13 cellular contexts compared by ENCODE assay signal in genomic region chr10:76033457-76034196, GRCh38.
A peak's percentile ranks its signal among the peaks of the same experiment; 100 is the strongest.
DNase-seq lines count a peak whose midpoint lies in the region; ATAC-seq and TF ChIP-seq lines count a peak whose summit lies in the region.
"Had no signal": no experiment of that assay in that cellular context is flagged by ENCODE, and none has a peak within 500 bp of the region (broad histone marks: within the 10 kb centered on the region; RNA-seq: fewer than 3 reads in every experiment).

No MANE protein-coding gene starts in this region.

- H3K9ac ChIP-seq in adipocyte (ENCODE audit: low read length): peak overlapping the region; percentile 68
- H3K9ac ChIP-seq: BLaER1 had no signal

- H3K27me3 ChIP-seq in adipocyte (replicated peaks; ENCODE audit: control insufficient read depth, insufficient read depth, low read length) (no peaks in the 10 kb centered on the region), upper lobe of right lung (no peaks in the 10 kb centered on the region)
- H3K27me3 ChIP-seq: BLaER1, heart right ventricle had no signal

- peak overlapping the region; percentile 12 for H3K4me3 ChIP-seq in adipocyte (ENCODE audit: low read length)
- H3K4me3 ChIP-seq in upper lobe of right lung: no peak overlapping the region
- H3K4me3 ChIP-seq: BLaER1, heart right ventricle had no signal

- H3K9me3 ChIP-seq in adipocyte (ENCODE audit: control insufficient read depth, low read length) (peaks cover 4% of the 10 kb centered on the region), upper lobe of right lung (no peaks in the 10 kb centered on the region)

- intact Hi-C loops in upper lobe of right lung (cut with DNase I): no loop called here
- intact Hi-C loops in posterior cingulate gyrus (cut with DNase I): loop anchor here (10.0 kb wide), 1 partner anchor 319 kb away; no protein-coding TSS in a partner anchor

- ATAC-seq in upper lobe of right lung (peak; percentile 65), HG03565 (IDR thresholded peaks at IDR 0.05; ENCODE audit: unreplicated experiment) (no peak)

- DNase-seq in SKM-1 treated with dmso at 0.1 percent for 144 hours (lab: John Stamatoyannopoulos, UW; ENCODE audit: unreplicated experiment): peak; percentile 3
- DNase-seq in SKM-1 (lab: John Stamatoyannopoulos, UW; ENCODE audit: unreplicated experiment): no peak
- DNase-seq in adipocyte (ENCODE audit: low read depth): no peak
- DNase-seq in kidney glomerular epithelial cell (lab: John Stamatoyannopoulos, UW): peak; percentile 79
- DNase-seq in upper lobe of right lung: no peak
- no peak for DNase-seq in posterior cingulate gyrus
- DNase-seq in NCI-H146 (lab: John Stamatoyannopoulos, UW): no peak
- DNase-seq: activated naive CD4-positive, alpha-beta T cell treated with anti-CD3 and anti-CD28 coated beads for 36 hours; heart right ventricle; NCI-H1436 treated with DMSO at 0.1 percent for 48 hours; T-helper 9 cell had no signal

- peaks cover 40% of the 10 kb centered on the region for H3K4me1 ChIP-seq in adipocyte (ENCODE audit: control insufficient read depth, insufficient read depth, low read length)
- peaks cover 22% of the 10 kb centered on the region for H3K4me1 ChIP-seq in upper lobe of right lung
- H3K4me1 ChIP-seq: BLaER1 had no signal

- H3K36me3 ChIP-seq in adipocyte (ENCODE audit: control insufficient read depth, insufficient read depth, low read length, severe bottlenecking) (no peaks in the 10 kb centered on the region), upper lobe of right lung (no peaks in the 10 kb centered on the region)
- H3K36me3 ChIP-seq: BLaER1 had no signal

- H3K27ac ChIP-seq in upper lobe of right lung: no peak overlapping the region
- H3K27ac ChIP-seq: BLaER1, heart right ventricle had no signal

- no peak for TF ChIP-seq CTCF in upper lobe of right lung (IDR thresholded peaks at IDR 0.05)

Comparison
In these comparisons a context has a peak if more than half of its experiments do, and no peak if none do; other contexts are left out.
1. DNase-seq: peak in SKM-1 treated with dmso at 0.1 percent for 144 hours (single experiment) and kidney glomerular epithelial cell (single experiment); none in SKM-1 (single experiment), adipocyte (single experiment), upper lobe of right lung (single experiment), posterior cingulate gyrus (0 of 10) and NCI-H146 (single experiment).